1 cellular context compared by ENCODE assay signal in the genomic region with DNA sequence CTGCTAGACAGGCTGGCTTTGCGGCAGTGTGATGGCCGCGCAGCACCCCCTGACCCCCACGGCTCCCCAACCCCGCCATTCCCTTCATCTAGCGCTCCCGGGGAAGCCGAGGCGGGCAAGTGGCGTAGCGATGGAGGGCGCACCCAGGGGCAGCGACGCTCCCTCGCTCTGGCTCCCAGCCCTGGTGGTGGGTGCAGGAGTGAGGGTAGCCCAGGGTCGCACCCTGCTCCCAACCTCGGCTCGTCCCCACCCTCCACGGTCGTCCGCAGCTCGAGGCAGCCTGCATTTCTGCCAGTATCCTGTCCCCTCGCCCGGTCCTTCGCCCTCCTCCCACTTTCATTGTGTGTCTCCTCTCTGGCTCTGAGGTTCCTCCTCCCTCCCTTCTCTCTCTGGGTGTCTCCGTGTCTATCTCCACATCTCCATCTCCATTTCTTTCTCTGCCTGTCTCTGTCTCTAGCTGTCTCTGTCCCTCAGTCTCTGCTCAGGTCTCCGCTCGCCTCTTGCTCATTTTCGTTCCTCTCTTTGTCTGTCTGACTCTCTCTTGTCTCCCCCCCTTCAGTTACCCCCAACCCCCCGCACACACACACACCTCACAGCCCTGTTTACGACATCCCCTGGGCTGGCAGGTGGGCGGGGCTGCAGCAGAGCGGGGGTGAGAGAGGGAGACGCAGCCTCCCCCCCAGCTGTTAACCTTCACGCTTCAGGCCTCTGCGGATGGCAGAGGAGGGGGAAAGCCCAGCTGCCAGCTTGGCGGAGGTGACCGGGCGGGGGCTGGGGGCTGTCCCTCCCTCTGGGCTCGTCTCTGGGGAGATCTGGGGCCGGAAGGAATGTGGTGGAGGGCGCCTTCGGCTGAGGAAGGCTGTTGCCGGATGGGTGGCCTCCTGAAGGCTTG.
TF ChIP-seq lines count a peak whose summit lies in the region.

No MANE protein-coding gene starts in this region.

TF ChIP-seq in GM12878, 131 proteins besides CTCF, POLR2A, EP300 and RAD21 (continued from another document and continues in another):
- TF ChIP-seq CHD2 (IDR thresholded peaks at IDR 0.05; ENCODE audit: borderline replicate concordance, low read depth, low read length), result peak; percentile 65; the same call in 1 of the 2 replicates
- TF ChIP-seq, protein P1, sequence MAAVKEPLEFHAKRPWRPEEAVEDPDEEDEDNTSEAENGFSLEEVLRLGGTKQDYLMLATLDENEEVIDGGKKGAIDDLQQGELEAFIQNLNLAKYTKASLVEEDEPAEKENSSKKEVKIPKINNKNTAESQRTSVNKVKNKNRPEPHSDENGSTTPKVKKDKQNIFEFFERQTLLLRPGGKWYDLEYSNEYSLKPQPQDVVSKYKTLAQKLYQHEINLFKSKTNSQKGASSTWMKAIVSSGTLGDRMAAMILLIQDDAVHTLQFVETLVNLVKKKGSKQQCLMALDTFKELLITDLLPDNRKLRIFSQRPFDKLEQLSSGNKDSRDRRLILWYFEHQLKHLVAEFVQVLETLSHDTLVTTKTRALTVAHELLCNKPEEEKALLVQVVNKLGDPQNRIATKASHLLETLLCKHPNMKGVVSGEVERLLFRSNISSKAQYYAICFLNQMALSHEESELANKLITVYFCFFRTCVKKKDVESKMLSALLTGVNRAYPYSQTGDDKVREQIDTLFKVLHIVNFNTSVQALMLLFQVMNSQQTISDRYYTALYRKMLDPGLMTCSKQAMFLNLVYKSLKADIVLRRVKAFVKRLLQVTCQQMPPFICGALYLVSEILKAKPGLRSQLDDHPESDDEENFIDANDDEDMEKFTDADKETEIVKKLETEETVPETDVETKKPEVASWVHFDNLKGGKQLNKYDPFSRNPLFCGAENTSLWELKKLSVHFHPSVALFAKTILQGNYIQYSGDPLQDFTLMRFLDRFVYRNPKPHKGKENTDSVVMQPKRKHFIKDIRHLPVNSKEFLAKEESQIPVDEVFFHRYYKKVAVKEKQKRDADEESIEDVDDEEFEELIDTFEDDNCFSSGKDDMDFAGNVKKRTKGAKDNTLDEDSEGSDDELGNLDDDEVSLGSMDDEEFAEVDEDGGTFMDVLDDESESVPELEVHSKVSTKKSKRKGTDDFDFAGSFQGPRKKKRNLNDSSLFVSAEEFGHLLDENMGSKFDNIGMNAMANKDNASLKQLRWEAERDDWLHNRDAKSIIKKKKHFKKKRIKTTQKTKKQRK (IDR thresholded peaks at IDR 0.05; ENCODE audit: low read depth, low read length), result no peak
- no peak for TF ChIP-seq ZNF274 (IDR thresholded peaks at IDR 0.05; ENCODE audit: insufficient read depth, insufficient read length)
- no peak for TF ChIP-seq SUZ12 (IDR thresholded peaks at IDR 0.05; ENCODE audit: unreplicated experiment)
- peak; percentile 73 for TF ChIP-seq MTA2 (IDR thresholded peaks at IDR 0.05; ENCODE audit: low read depth)
- no peak for TF ChIP-seq HDAC6 (IDR thresholded peaks at IDR 0.05; ENCODE audit: unreplicated experiment)
- TF ChIP-seq RB1 (IDR thresholded peaks at IDR 0.05; ENCODE audit: borderline replicate concordance), result peak; percentile 62; the same call in 1 of the 2 replicates
- peak; percentile 97 for TF ChIP-seq MEF2B (IDR thresholded peaks at IDR 0.05; ENCODE audit: partially characterized antibody, poor library complexity, severe bottlenecking)
- TF ChIP-seq JUND (IDR thresholded peaks at IDR 0.05; ENCODE audit: low read depth, low read length), result no peak
- 0 out of 4 replicates have a peak, but pooled peaks of 1 of the 2 experiments have one; percentile 53 for TF ChIP-seq ETV6 (conservative IDR thresholded peaks at IDR 0.05 in 1 of 2, IDR thresholded peaks at IDR 0.05 in 1 of 2; ENCODE audit: borderline replicate concordance in 1 of 2, low read depth in 1 of 2)
- peak; percentile 67 to 90; a peak in 3 of 4 replicates for TF ChIP-seq BHLHE40 (IDR thresholded peaks at IDR 0.05; ENCODE audit: borderline replicate concordance in 1 of 2, low read depth in 2 of 2, low read length in 1 of 2)
- peak; percentile 33; the same call in 1 of the 2 replicates for TF ChIP-seq YY1 (IDR thresholded peaks at IDR 0.05; ENCODE audit: low read depth, low read length)
- TF ChIP-seq ZNF207 (IDR thresholded peaks at IDR 0.05; ENCODE audit: borderline replicate concordance), result peak; percentile 62; the same call in 1 of the 2 replicates
- peak; percentile 98 for TF ChIP-seq SMARCA5 (IDR thresholded peaks at IDR 0.05)
- TF ChIP-seq, protein P2, sequence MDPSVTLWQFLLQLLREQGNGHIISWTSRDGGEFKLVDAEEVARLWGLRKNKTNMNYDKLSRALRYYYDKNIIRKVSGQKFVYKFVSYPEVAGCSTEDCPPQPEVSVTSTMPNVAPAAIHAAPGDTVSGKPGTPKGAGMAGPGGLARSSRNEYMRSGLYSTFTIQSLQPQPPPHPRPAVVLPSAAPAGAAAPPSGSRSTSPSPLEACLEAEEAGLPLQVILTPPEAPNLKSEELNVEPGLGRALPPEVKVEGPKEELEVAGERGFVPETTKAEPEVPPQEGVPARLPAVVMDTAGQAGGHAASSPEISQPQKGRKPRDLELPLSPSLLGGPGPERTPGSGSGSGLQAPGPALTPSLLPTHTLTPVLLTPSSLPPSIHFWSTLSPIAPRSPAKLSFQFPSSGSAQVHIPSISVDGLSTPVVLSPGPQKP (IDR thresholded peaks at IDR 0.05; ENCODE audit: low read depth, low read length), result peak; percentile 70; the same call in 1 of the 2 replicates
- TF ChIP-seq RBBP5 (conservative IDR thresholded peaks at IDR 0.05), result no peak
- 0 out of 2 replicates have a peak, but pooled peaks have one; percentile 45 for TF ChIP-seq SIN3A (IDR thresholded peaks at IDR 0.05; ENCODE audit: low read depth, low read length)
- peak; percentile 73; the same call in 1 of the 2 replicates for TF ChIP-seq TBL1XR1 (IDR thresholded peaks at IDR 0.05; ENCODE audit: low read depth, low read length)
- no peak for TF ChIP-seq NFYA (IDR thresholded peaks at IDR 0.05; ENCODE audit: borderline replicate concordance, low read depth, low read length)
- TF ChIP-seq ATF7 (IDR thresholded peaks at IDR 0.05; ENCODE audit: low read depth), result peak; percentile 92
- TF ChIP-seq, protein P3, sequence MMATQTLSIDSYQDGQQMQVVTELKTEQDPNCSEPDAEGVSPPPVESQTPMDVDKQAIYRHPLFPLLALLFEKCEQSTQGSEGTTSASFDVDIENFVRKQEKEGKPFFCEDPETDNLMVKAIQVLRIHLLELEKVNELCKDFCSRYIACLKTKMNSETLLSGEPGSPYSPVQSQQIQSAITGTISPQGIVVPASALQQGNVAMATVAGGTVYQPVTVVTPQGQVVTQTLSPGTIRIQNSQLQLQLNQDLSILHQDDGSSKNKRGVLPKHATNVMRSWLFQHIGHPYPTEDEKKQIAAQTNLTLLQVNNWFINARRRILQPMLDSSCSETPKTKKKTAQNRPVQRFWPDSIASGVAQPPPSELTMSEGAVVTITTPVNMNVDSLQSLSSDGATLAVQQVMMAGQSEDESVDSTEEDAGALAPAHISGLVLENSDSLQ (IDR thresholded peaks at IDR 0.05), result peak; percentile 58; the same call in 1 of the 2 replicates
- TF ChIP-seq, protein P4, sequence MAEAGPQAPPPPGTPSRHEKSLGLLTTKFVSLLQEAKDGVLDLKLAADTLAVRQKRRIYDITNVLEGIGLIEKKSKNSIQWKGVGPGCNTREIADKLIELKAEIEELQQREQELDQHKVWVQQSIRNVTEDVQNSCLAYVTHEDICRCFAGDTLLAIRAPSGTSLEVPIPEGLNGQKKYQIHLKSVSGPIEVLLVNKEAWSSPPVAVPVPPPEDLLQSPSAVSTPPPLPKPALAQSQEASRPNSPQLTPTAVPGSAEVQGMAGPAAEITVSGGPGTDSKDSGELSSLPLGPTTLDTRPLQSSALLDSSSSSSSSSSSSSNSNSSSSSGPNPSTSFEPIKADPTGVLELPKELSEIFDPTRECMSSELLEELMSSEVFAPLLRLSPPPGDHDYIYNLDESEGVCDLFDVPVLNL (IDR thresholded peaks at IDR 0.05; ENCODE audit: low read depth, low read length), result 0 out of 2 replicates have a peak, but pooled peaks have one; percentile 5
- TF ChIP-seq, protein P5, sequence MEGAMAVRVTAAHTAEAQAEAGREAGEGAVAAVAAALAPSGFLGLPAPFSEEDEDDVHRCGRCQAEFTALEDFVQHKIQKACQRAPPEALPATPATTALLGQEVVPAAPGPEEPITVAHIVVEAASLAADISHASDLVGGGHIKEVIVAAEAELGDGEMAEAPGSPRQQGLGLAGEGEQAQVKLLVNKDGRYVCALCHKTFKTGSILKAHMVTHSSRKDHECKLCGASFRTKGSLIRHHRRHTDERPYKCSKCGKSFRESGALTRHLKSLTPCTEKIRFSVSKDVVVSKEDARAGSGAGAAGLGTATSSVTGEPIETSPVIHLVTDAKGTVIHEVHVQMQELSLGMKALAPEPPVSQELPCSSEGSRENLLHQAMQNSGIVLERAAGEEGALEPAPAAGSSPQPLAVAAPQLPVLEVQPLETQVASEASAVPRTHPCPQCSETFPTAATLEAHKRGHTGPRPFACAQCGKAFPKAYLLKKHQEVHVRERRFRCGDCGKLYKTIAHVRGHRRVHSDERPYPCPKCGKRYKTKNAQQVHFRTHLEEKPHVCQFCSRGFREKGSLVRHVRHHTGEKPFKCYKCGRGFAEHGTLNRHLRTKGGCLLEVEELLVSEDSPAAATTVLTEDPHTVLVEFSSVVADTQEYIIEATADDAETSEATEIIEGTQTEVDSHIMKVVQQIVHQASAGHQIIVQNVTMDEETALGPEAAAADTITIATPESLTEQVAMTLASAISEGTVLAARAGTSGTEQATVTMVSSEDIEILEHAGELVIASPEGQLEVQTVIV (IDR thresholded peaks at IDR 0.05; ENCODE audit: borderline replicate concordance, partially characterized antibody), result peak; percentile 91
- no peak for TF ChIP-seq NFXL1 (IDR thresholded peaks at IDR 0.05; ENCODE audit: borderline replicate concordance)
- TF ChIP-seq, protein P6, sequence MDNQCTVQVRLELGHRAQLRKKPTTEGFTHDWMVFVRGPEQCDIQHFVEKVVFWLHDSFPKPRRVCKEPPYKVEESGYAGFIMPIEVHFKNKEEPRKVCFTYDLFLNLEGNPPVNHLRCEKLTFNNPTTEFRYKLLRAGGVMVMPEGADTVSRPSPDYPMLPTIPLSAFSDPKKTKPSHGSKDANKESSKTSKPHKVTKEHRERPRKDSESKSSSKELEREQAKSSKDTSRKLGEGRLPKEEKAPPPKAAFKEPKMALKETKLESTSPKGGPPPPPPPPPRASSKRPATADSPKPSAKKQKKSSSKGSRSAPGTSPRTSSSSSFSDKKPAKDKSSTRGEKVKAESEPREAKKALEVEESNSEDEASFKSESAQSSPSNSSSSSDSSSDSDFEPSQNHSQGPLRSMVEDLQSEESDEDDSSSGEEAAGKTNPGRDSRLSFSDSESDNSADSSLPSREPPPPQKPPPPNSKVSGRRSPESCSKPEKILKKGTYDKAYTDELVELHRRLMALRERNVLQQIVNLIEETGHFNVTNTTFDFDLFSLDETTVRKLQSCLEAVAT (IDR thresholded peaks at IDR 0.05), result peak; percentile 81
- 0 out of 2 replicates have a peak, but pooled peaks have one; percentile 27 for TF ChIP-seq RFX5 (IDR thresholded peaks at IDR 0.05; ENCODE audit: low read depth, low read length)
- peak; percentile 62; the same call in 1 of the 2 replicates for TF ChIP-seq MXI1 (IDR thresholded peaks at IDR 0.05; ENCODE audit: low read depth, low read length)
- TF ChIP-seq POLR2AphosphoS2 (IDR thresholded peaks at IDR 0.05; ENCODE audit: low read depth, low read length), result peak; percentile 24; the same call in 1 of the 2 replicates
- TF ChIP-seq, protein P7, sequence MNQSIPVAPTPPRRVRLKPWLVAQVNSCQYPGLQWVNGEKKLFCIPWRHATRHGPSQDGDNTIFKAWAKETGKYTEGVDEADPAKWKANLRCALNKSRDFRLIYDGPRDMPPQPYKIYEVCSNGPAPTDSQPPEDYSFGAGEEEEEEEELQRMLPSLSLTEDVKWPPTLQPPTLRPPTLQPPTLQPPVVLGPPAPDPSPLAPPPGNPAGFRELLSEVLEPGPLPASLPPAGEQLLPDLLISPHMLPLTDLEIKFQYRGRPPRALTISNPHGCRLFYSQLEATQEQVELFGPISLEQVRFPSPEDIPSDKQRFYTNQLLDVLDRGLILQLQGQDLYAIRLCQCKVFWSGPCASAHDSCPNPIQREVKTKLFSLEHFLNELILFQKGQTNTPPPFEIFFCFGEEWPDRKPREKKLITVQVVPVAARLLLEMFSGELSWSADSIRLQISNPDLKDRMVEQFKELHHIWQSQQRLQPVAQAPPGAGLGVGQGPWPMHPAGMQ (IDR thresholded peaks at IDR 0.05; ENCODE audit: borderline replicate concordance), result peak; percentile 4; the same call in 1 of the 2 replicates
- TF ChIP-seq, protein P8, sequence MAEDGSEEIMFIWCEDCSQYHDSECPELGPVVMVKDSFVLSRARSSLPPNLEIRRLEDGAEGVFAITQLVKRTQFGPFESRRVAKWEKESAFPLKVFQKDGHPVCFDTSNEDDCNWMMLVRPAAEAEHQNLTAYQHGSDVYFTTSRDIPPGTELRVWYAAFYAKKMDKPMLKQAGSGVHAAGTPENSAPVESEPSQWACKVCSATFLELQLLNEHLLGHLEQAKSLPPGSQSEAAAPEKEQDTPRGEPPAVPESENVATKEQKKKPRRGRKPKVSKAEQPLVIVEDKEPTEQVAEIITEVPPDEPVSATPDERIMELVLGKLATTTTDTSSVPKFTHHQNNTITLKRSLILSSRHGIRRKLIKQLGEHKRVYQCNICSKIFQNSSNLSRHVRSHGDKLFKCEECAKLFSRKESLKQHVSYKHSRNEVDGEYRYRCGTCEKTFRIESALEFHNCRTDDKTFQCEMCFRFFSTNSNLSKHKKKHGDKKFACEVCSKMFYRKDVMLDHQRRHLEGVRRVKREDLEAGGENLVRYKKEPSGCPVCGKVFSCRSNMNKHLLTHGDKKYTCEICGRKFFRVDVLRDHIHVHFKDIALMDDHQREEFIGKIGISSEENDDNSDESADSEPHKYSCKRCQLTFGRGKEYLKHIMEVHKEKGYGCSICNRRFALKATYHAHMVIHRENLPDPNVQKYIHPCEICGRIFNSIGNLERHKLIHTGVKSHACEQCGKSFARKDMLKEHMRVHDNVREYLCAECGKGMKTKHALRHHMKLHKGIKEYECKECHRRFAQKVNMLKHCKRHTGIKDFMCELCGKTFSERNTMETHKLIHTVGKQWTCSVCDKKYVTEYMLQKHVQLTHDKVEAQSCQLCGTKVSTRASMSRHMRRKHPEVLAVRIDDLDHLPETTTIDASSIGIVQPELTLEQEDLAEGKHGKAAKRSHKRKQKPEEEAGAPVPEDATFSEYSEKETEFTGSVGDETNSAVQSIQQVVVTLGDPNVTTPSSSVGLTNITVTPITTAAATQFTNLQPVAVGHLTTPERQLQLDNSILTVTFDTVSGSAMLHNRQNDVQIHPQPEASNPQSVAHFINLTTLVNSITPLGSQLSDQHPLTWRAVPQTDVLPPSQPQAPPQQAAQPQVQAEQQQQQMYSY (CRISPR knock-in tag; IDR thresholded peaks at IDR 0.05), result no peak
- peak; percentile 70 for TF ChIP-seq CREB1 (IDR thresholded peaks at IDR 0.05; ENCODE audit: low read depth)
- peak in 1 of 2 experiments; percentile 86; a peak in 2 of 3 replicates for TF ChIP-seq EGR1 (IDR thresholded peaks at IDR 0.05; ENCODE audit: borderline replicate concordance in 1 of 2, low read depth in 2 of 2, low read length in 2 of 2)
- TF ChIP-seq CBX3 (IDR thresholded peaks at IDR 0.05; ENCODE audit: borderline replicate concordance, low read depth), result no peak
- TF ChIP-seq NR2F1 (conservative IDR thresholded peaks at IDR 0.05), result peak; percentile 75
- TF ChIP-seq SMAD1 (IDR thresholded peaks at IDR 0.05; ENCODE audit: low read depth, partially characterized antibody), result peak; percentile 57
- peak; percentile 56 for TF ChIP-seq RUNX3 (IDR thresholded peaks at IDR 0.05; ENCODE audit: low read length)
- TF ChIP-seq YBX1 (IDR thresholded peaks at IDR 0.05), result peak; percentile 26; the same call in 1 of the 2 replicates
- peak; percentile 77 to 93; a peak in 3 of 4 replicates for TF ChIP-seq IKZF2 (IDR thresholded peaks at IDR 0.05)
- TF ChIP-seq ZNF217 (IDR thresholded peaks at IDR 0.05), result peak; percentile 86
- TF ChIP-seq HDGF (IDR thresholded peaks at IDR 0.05), result peak; percentile 99
- TF ChIP-seq RELA (IDR thresholded peaks at IDR 0.05; ENCODE audit: borderline replicate concordance, partially characterized antibody), result peak; percentile 94
